In genomic region chr13:108176685-108177274, GRCh38 we compare ENCODE assay signal across 8 cellular contexts. TPM values are rescaled to one million over a fixed set of nuclear protein-coding genes. Genes with fewer than 3 reads are reported as not detected.
DNase-seq lines count a peak whose midpoint lies in the region; ATAC-seq, FAIRE-seq and TF ChIP-seq lines count a peak whose summit lies in the region.

No MANE protein-coding gene starts in this region.

- H3K79me2 ChIP-seq in GM23248 (ENCODE audit: insufficient read depth) (no peaks in the 10 kb centered on the region), SK-N-SH (ENCODE audit: insufficient read depth) (no peaks in the 10 kb centered on the region)

- H3K4me1 Mint-ChIP-seq in stimulated activated naive CD8-positive, alpha-beta T cell treated with anti-CD3 and anti-CD28 coated beads, Interleukin-15, amount 100 ng/mL, for 72 hours: no peaks in the 10 kb centered on the region

- no peaks in the 10 kb centered on the region for H3K27me3 ChIP-seq in GM23248 (replicated peaks; ENCODE audit: insufficient read depth)
- no peaks in the 10 kb centered on the region for H3K27me3 ChIP-seq in SK-N-SH (ENCODE audit: insufficient read depth)
- H3K27me3 ChIP-seq in adipocyte (replicated peaks; ENCODE audit: control insufficient read depth, insufficient read depth, low read length): no peaks in the 10 kb centered on the region
- H3K27me3 ChIP-seq in left lung: no peaks in the 10 kb centered on the region
- H3K27me3 ChIP-seq in prostate gland (replicated peaks; ENCODE audit: insufficient read depth): no peaks in the 10 kb centered on the region

- H3K4me3 ChIP-seq in GM23248: no peak overlapping the region
- peak overlapping the region in 1 of 2 experiments; percentile 23; a peak in 1 of 4 replicates for H3K4me3 ChIP-seq in SK-N-SH (ENCODE audit: low read depth in 2 of 2, low read length in 1 of 2)
- no peak overlapping the region for H3K4me3 ChIP-seq in adipocyte (ENCODE audit: low read length)
- no peak overlapping the region for H3K4me3 ChIP-seq in left lung
- no peak overlapping the region for H3K4me3 ChIP-seq in prostate gland

- intact Hi-C loops in left lung (cut with DNase I): no loop called here
- intact Hi-C loops in prostate gland (cut with DNase I): no loop called here

- no peaks in the 10 kb centered on the region for H3K27me3 Mint-ChIP-seq in stimulated activated naive CD8-positive, alpha-beta T cell treated with anti-CD3 and anti-CD28 coated beads, Interleukin-15, amount 100 ng/mL, for 72 hours

- TF ChIP-seq RAD21 in SK-N-SH (IDR thresholded peaks at IDR 0.05; ENCODE audit: low read length): peak; percentile 33; the same call in 1 of the 2 replicates

- TF ChIP-seq EP300 in SK-N-SH (IDR thresholded peaks at IDR 0.05; ENCODE audit: borderline replicate concordance in 1 of 2, low read depth in 1 of 2, low read length in 1 of 2): no peak

- TF ChIP-seq CTCF in D721Med (IDR thresholded peaks at IDR 0.05; ENCODE audit: insufficient read depth, missing control alignments) (peak; percentile 18), SK-N-SH (IDR thresholded peaks at IDR 0.05) (peak; percentile 69), left lung (IDR thresholded peaks at IDR 0.05) (peak; percentile 32 to 34), prostate gland (IDR thresholded peaks at IDR 0.05) (no peak)

- H4K20me1 ChIP-seq in GM23248 (ENCODE audit: insufficient read depth): no peaks in the 10 kb centered on the region
- H4K20me1 ChIP-seq in SK-N-SH (ENCODE audit: insufficient read depth): no peaks in the 10 kb centered on the region

- H3K9me2 ChIP-seq in GM23248 (ENCODE audit: insufficient read depth): no peaks in the 10 kb centered on the region
- H3K9me2 ChIP-seq in SK-N-SH: no peaks in the 10 kb centered on the region

- H3K36me3 ChIP-seq in GM23248 (ENCODE audit: low read depth) (no peaks in the 10 kb centered on the region), SK-N-SH (replicated peaks in 1 of 2; ENCODE audit: control insufficient read depth in 1 of 2, insufficient read depth in 2 of 2, low read length in 1 of 2) (no peaks in the 10 kb centered on the region), adipocyte (ENCODE audit: control insufficient read depth, insufficient read depth, low read length, severe bottlenecking) (no peaks in the 10 kb centered on the region), left lung (no peaks in the 10 kb centered on the region), prostate gland (no peaks in the 10 kb centered on the region)

- 26 to 29% methylated on average over 8 of the region's 8 CpGs for WGBS in GM23248 (ENCODE audit: low coverage in 1 of 2, low lambda C conversion rate in 2 of 2, missing lambda C conversion rate in 2 of 2), 2 experiments
- 29% methylated on average over 8 of the region's 8 CpGs for WGBS in SK-N-SH (ENCODE audit: low lambda C conversion rate)
- 58% methylated on average over 8 of the region's 8 CpGs for WGBS in prostate gland

- no peaks in the 10 kb centered on the region for H3K9me3 ChIP-seq in GM23248 (ENCODE audit: low read depth)
- no peaks in the 10 kb centered on the region for H3K9me3 ChIP-seq in SK-N-SH
- peaks cover 5% of the 10 kb centered on the region for H3K9me3 ChIP-seq in adipocyte (ENCODE audit: control insufficient read depth, low read length)
- peaks cover 0 to 15% of the 10 kb centered on the region in 2 donors for H3K9me3 ChIP-seq in left lung
- H3K9me3 ChIP-seq in prostate gland: no peaks in the 10 kb centered on the region

- CTCF ChIA-PET in SK-N-SH (lab: Yijun Ruan, JAX): interaction anchor here (1.1 to 2.6 kb wide), 3 partner anchors 12 to 46 kb away, joined by 3 to 6 read pairs (median 3); no protein-coding TSS in a partner anchor

- H3K9ac ChIP-seq in GM23248 (no peak overlapping the region), SK-N-SH (no peak overlapping the region), adipocyte (ENCODE audit: low read length) (no peak overlapping the region)

- H3K27ac ChIP-seq in GM23248 (no peak overlapping the region), SK-N-SH (ENCODE audit: low read depth in 2 of 2, low read length in 1 of 2) (no peak overlapping the region), left lung (no peak overlapping the region), prostate gland (no peak overlapping the region)

- H3K4me2 ChIP-seq in GM23248 (ENCODE audit: unreplicated experiment) (no peak overlapping the region), SK-N-SH (no peak overlapping the region)

- POLR2A ChIA-PET in SK-N-SH (lab: Yijun Ruan, JAX): no interaction called here

- peak; percentile 30 for ATAC-seq in left lung
- ATAC-seq in stimulated activated naive CD8-positive, alpha-beta T cell treated with anti-CD3 and anti-CD28 coated beads, Interleukin-15, amount 100 ng/mL, for 72 hours: no peak

- H3K4me3 Mint-ChIP-seq in stimulated activated naive CD8-positive, alpha-beta T cell treated with anti-CD3 and anti-CD28 coated beads, Interleukin-15, amount 100 ng/mL, for 72 hours: no peak overlapping the region

- DNase-seq in D721Med (ENCODE audit: insufficient read length, low spot score): no peak
- peak; percentile 51 for DNase-seq in GM23248
- DNase-seq in SK-N-SH: peak; percentile 46
- peak; percentile 65 for DNase-seq in adipocyte (ENCODE audit: low read depth)
- DNase-seq in left lung: no peak
- DNase-seq in stimulated activated naive CD8-positive, alpha-beta T cell treated with anti-CD3 and anti-CD28 coated beads, Interleukin-15, amount 100 ng/mL, for 72 hours: peak; percentile 25 to 34
- DNase-seq in prostate gland (ENCODE audit: low spot score): no peak
- no peak for DNase-seq in MV-4-11 (lab: John Stamatoyannopoulos, UW)

- no peak for TF ChIP-seq POLR2A in prostate gland (IDR thresholded peaks at IDR 0.05)

- no peak for FAIRE-seq in D721Med (lab: Jason Lieb, UNC)

- no peak overlapping the region for H2AFZ ChIP-seq in GM23248
- no peak overlapping the region for H2AFZ ChIP-seq in SK-N-SH (ENCODE audit: low read depth)

- peaks cover 6 to 8% of the 10 kb centered on the region in 2 donors for H3K9me3 Mint-ChIP-seq in stimulated activated naive CD8-positive, alpha-beta T cell treated with anti-CD3 and anti-CD28 coated beads, Interleukin-15, amount 100 ng/mL, for 72 hours

- in situ Hi-C loops in GM23248 (cut with MboI): no loop called here

- H3K4me1 ChIP-seq in GM23248 (ENCODE audit: insufficient read depth): no peaks in the 10 kb centered on the region
- no peaks in the 10 kb centered on the region for H3K4me1 ChIP-seq in SK-N-SH (ENCODE audit: control insufficient read depth in 1 of 2, insufficient read depth in 2 of 2, low read depth in 1 of 2, low read length in 1 of 2)
- no peaks in the 10 kb centered on the region for H3K4me1 ChIP-seq in adipocyte (ENCODE audit: control insufficient read depth, insufficient read depth, low read length)
- no peaks in the 10 kb centered on the region for H3K4me1 ChIP-seq in left lung
- no peaks in the 10 kb centered on the region for H3K4me1 ChIP-seq in prostate gland (replicated peaks)

- H3F3A ChIP-seq in GM23248 (ENCODE audit: insufficient read depth) (no peaks in the 10 kb centered on the region), SK-N-SH (replicated peaks; ENCODE audit: insufficient read depth) (no peaks in the 10 kb centered on the region)

- H3K27ac Mint-ChIP-seq in stimulated activated naive CD8-positive, alpha-beta T cell treated with anti-CD3 and anti-CD28 coated beads, Interleukin-15, amount 100 ng/mL, for 72 hours: no peak overlapping the region

TF ChIP-seq in SK-N-SH, 30 proteins besides CTCF, POLR2A, EP300 and RAD21 (continues in another document):
- TF ChIP-seq, protein P1, sequence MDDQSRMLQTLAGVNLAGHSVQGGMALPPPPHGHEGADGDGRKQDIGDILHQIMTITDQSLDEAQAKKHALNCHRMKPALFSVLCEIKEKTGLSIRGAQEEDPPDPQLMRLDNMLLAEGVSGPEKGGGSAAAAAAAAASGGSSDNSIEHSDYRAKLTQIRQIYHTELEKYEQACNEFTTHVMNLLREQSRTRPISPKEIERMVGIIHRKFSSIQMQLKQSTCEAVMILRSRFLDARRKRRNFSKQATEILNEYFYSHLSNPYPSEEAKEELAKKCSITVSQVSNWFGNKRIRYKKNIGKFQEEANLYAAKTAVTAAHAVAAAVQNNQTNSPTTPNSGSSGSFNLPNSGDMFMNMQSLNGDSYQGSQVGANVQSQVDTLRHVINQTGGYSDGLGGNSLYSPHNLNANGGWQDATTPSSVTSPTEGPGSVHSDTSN (IDR thresholded peaks at IDR 0.05): no peak
- TF ChIP-seq MEF2A (IDR thresholded peaks at IDR 0.05; ENCODE audit: borderline replicate concordance, low read depth) (no peak), GATA2 (CRISPR knock-in tag; IDR thresholded peaks at IDR 0.05) (no peak), MAX (IDR thresholded peaks at IDR 0.05; ENCODE audit: low read depth) (no peak), YY1 (IDR thresholded peaks at IDR 0.05; ENCODE audit: low read depth) (no peak), MXI1 (IDR thresholded peaks at IDR 0.05; ENCODE audit: low read depth, low read length) (no peak), TCF12 (IDR thresholded peaks at IDR 0.05) (no peak), RXRA (IDR thresholded peaks at IDR 0.05; ENCODE audit: borderline replicate concordance, low read depth) (no peak), SMC3 (IDR thresholded peaks at IDR 0.05; ENCODE audit: low read depth, low read length) (no peak), EZH2phosphoT487 (IDR thresholded peaks at IDR 0.05; ENCODE audit: borderline replicate concordance, low read depth) (no peak), FOXM1 (IDR thresholded peaks at IDR 0.05; ENCODE audit: low read depth) (no peak), FOXJ3 (CRISPR knock-in tag; IDR thresholded peaks at IDR 0.05) (no peak), CHD2 (IDR thresholded peaks at IDR 0.05; ENCODE audit: low read length, partially characterized antibody) (no peak)

RNA-seq across cellular contexts. Expression of gene LIG4, which starts 38.6 kb away (rescaled TPM):
- total RNA-seq in GM23248 (2014; rRNA removed; shearing (Covaris generic)): 7.2 and 8.8 TPM in 2 replicates
- polyA plus RNA-seq in GM23248 (2016; fragmentation: Nextera tagmentation; extraction: Ambion mirVana) (4.8 and 4.9 TPM in 2 replicates), SK-N-SH (2012; rRNA removed) (3.3 and 4.7 TPM in 2 replicates)
- 5.5 and 6.8 TPM in 2 replicates for polyA plus RNA-seq in SK-N-SH (2012; cell fraction: cytosol; rRNA removed)
- polyA plus RNA-seq in SK-N-SH (2012; cell fraction: nucleus; rRNA removed): 3.6 and 6.9 TPM in 2 replicates
- total RNA-seq in left lung (10 to 100 TPM; 12.1 to 12.4 TPM), prostate gland (1 to 10 TPM; 7.8 to 7.9 TPM)

RNA-seq across cellular contexts. Expression of gene ABHD13, which starts 41.4 kb away (rescaled TPM):
- total RNA-seq in GM23248 (2014; rRNA removed; shearing (Covaris generic)): 5.9 and 7.5 TPM in 2 replicates
- 9.0 and 10.3 TPM in 2 replicates for polyA plus RNA-seq in GM23248 (2016; fragmentation: Nextera tagmentation; extraction: Ambion mirVana)
- 2.9 and 4.0 TPM in 2 replicates for polyA plus RNA-seq in SK-N-SH (2012; rRNA removed)
- 5.5 and 6.6 TPM in 2 replicates for polyA plus RNA-seq in SK-N-SH (2012; cell fraction: cytosol; rRNA removed)
- 1.1 and 2.2 TPM in 2 replicates for polyA plus RNA-seq in SK-N-SH (2012; cell fraction: nucleus; rRNA removed)
- total RNA-seq in left lung: 10 to 100 TPM in 1 of 2 donors, 1 to 10 TPM in 1; 9.7 to 12.1 TPM
- total RNA-seq in prostate gland: 1 to 10 TPM; 4.8 to 9.7 TPM

Comparison
In these comparisons a context has a peak if more than half of its experiments do, and no peak if none do; other contexts are left out.
1. DNase-seq: peak in GM23248 (single experiment), SK-N-SH (single experiment), adipocyte (single experiment) and stimulated activated naive CD8-positive, alpha-beta T cell treated with anti-CD3 and anti-CD28 coated beads, Interleukin-15, amount 100 ng/mL, for 72 hours (2 of 2); none in D721Med (single experiment), left lung (0 of 2), prostate gland (single experiment) and MV-4-11 (single experiment).
2. CTCF ChIP-seq: peak in D721Med (single experiment), SK-N-SH (single experiment) and left lung (2 of 2); none in prostate gland (0 of 4).